In the genomic region with DNA sequence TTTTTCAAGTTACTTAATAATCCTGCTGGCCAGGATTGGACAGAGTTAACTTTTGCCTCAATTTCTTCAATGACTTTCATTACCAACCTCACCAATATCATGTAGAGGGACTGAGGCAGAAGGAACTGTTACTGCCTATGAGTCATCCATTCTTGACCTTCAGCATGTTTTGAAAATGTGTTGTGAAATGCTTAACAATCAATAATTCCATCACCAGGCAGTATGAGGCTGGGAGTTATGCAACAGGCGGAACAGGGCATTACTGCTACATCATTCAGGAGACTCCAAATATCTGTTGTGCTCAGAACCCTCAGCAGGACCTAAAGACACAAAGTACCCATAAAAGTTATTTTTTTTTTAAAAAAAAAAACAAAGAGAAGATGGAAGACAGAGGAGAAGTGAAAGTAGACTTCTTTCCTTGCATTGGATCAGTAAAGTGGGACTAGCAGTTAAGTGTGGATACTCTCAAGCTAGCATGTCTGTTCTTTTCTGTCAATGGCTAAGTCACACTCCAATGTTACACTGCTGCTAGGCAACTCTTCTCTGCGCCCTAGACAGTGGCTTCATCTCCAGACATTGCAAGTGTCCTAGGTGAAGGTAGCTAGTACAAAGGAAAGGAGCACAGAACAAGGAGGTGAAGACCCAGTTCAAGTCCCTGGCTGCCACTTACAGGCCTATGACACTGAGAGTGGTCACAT, we compare ENCODE assay signal across 8 cellular contexts.
DNase-seq lines count a peak whose midpoint lies in the region; TF ChIP-seq lines count a peak whose summit lies in the region.
"Had no signal": no experiment of that assay in that cellular context is flagged by ENCODE, and none has a peak within 500 bp of the region (broad histone marks: within the 10 kb centered on the region; RNA-seq: fewer than 3 reads in every experiment).

No MANE protein-coding gene starts in this region.

- H3K9me3 ChIP-seq in PC-9 (ENCODE audit: insufficient read depth, low read depth) (no peaks in the 10 kb centered on the region), spleen (no peaks in the 10 kb centered on the region)

- H3K36me3 ChIP-seq in PC-9 (ENCODE audit: low read depth) (no peaks in the 10 kb centered on the region), spleen (no peaks in the 10 kb centered on the region)

- peak overlapping the region; percentile 62 for H3K27ac ChIP-seq in PC-9
- H3K27ac ChIP-seq in spleen: peak overlapping the region in 5 of 8 donors; percentile 39 to 88 (median 73)

- WGBS in spleen, 5 donors: 63 to 91% (median 75%) methylated on average over 2 of the region's 2 CpGs

- no peaks in the 10 kb centered on the region for H3K79me2 ChIP-seq in PC-9 (ENCODE audit: low read depth)

- DNase-seq in HCEC 1CT (peak; percentile 89), PC-9 (peak in 1 of 2 experiments; percentile 96), fibroblast of peridontal ligament (ENCODE audit: extremely low read depth) (peak; percentile 93), spleen (no peak), NCI-H128 (lab: John Stamatoyannopoulos, UW; ENCODE audit: unreplicated experiment) (no peak), anterior cingulate cortex (lab: John Stamatoyannopoulos, UW) (no peak), dedifferentiated amniotic fluid mesenchymal stem cell (ENCODE audit: extremely low spot score) (no peak)

- H3K4me1 ChIP-seq in PC-9 (replicated peaks; ENCODE audit: insufficient read depth) (peaks cover 71% of the 10 kb centered on the region), spleen (peaks cover 0 to 67% (median 7%) of the 10 kb centered on the region in 6 donors)

- no peak for TF ChIP-seq POLR2A in spleen (IDR thresholded peaks at IDR 0.05)

- POLR2A ChIA-PET in PC-9 (lab: Charles Lee; ENCODE audit: unreplicated experiment): no interaction called here

- H3K4me3 ChIP-seq in PC-9: no peak overlapping the region
- no peak overlapping the region for H3K4me3 ChIP-seq in spleen
- H3K4me3 ChIP-seq: GM12878 had no signal

- peak overlapping the region; percentile 29 for H3K4me2 ChIP-seq in PC-9

- CTCF ChIA-PET in PC-9 (lab: Charles Lee): no interaction called here

- no TSS peak for BruUV-seq in PC-9 (replicated peaks; lab: Mats Ljungman, UMichigan)

- H3K9me2 ChIP-seq in PC-9 (ENCODE audit: insufficient read depth): 0 out of 2 replicates have a peak, but pooled peaks cover 6% of the 10 kb centered on the region

- no peak overlapping the region for H2AFZ ChIP-seq in PC-9

- H4K20me1 ChIP-seq in PC-9 (ENCODE audit: insufficient read depth): no peaks in the 10 kb centered on the region

- H3K27me3 ChIP-seq in PC-9 (ENCODE audit: insufficient read depth, low read depth) (no peaks in the 10 kb centered on the region), spleen (replicated peaks in 1 of 7) (no peaks in the 10 kb centered on the region)

- no peak for TF ChIP-seq CTCF in PC-9 (conservative IDR thresholded peaks at IDR 0.05)
- no peak for TF ChIP-seq CTCF in spleen (IDR thresholded peaks at IDR 0.05 in 8 of 11, conservative IDR thresholded peaks at IDR 0.05 in 3 of 11)

- peaks cover 12% of the 10 kb centered on the region; the same call in 1 of the 2 replicates for H3F3A ChIP-seq in PC-9 (ENCODE audit: insufficient read depth, low read depth)

- intact Hi-C loops in PC-9 (cut with micrococcal nuclease; ENCODE audit: unreplicated experiment) (no loop called here), spleen (cut with DNase I; ENCODE audit: low total_unique reads) (no loop called here)

Comparison
In these comparisons a context has a peak if more than half of its experiments do, and no peak if none do; other contexts are left out.
1. DNase-seq: peak in HCEC 1CT (single experiment) and fibroblast of peridontal ligament (single experiment); none in spleen (single experiment), NCI-H128 (single experiment), anterior cingulate cortex (0 of 58) and dedifferentiated amniotic fluid mesenchymal stem cell (single experiment).